Comparison of ENCODE assay signal across 17 cellular contexts in genomic region chr3:69328103-69328755, GRCh38. TPM values are rescaled to one million over a fixed set of nuclear protein-coding genes. Genes with fewer than 3 reads are reported as not detected.
DNase-seq lines count a peak whose midpoint lies in the region; ATAC-seq and TF ChIP-seq lines count a peak whose summit lies in the region.
"Had no signal": no experiment of that assay in that cellular context is flagged by ENCODE, and none has a peak within 500 bp of the region (broad histone marks: within the 10 kb centered on the region; RNA-seq: fewer than 3 reads in every experiment).

No MANE protein-coding gene starts in this region.

- POLR2A ChIA-PET in CD4-positive, alpha-beta T cell (lab: Charles Lee) = no interaction called here

- no peak for TF ChIP-seq CTCF in CD4-positive, alpha-beta T cell (IDR thresholded peaks at IDR 0.05)
- TF ChIP-seq CTCF in nephron (IDR thresholded peaks at IDR 0.05; ENCODE audit: unreplicated experiment in 3 of 3) = no peak

- no peaks in the 10 kb centered on the region for H3K9me3 ChIP-seq in CD4-positive, alpha-beta T cell (ENCODE audit: control insufficient read depth, low read length)

- H3K9me3 Mint-ChIP-seq in T-helper 1 cell treated with Interleukin-12 subunit alpha and Interleukin-12 subunit beta and Interleukin-4 antibody, amounts not matched to agents 30 μg/mL and 1 μg/mL, for 36 hours = no peaks in the 10 kb centered on the region
- no peaks in the 10 kb centered on the region for H3K9me3 Mint-ChIP-seq in CD4-positive, alpha-beta T cell
- no peaks in the 10 kb centered on the region for H3K9me3 Mint-ChIP-seq in nephron
- H3K9me3 Mint-ChIP-seq: CD8-positive, alpha-beta T cell; effector memory CD8-positive, alpha-beta T cell; naive thymus-derived CD8-positive, alpha-beta T cell had no signal

- CTCF ChIA-PET in CD4-positive, alpha-beta T cell (lab: Charles Lee) = no interaction called here

- no peak overlapping the region for H3K4me3 Mint-ChIP-seq in T-helper 1 cell treated with Interleukin-12 subunit alpha and Interleukin-12 subunit beta and Interleukin-4 antibody, amounts not matched to agents 30 μg/mL and 1 μg/mL, for 36 hours
- H3K4me3 Mint-ChIP-seq in CD4-positive, alpha-beta T cell = peak overlapping the region; percentile 30
- no peak overlapping the region for H3K4me3 Mint-ChIP-seq in nephron

- no peak for ATAC-seq in CD4-positive, alpha-beta T cell (ENCODE audit: poor library complexity)
- no peak for ATAC-seq in HG03457 (IDR thresholded peaks at IDR 0.05; ENCODE audit: unreplicated experiment)
- ATAC-seq in HG03378 (IDR thresholded peaks at IDR 0.05; ENCODE audit: unreplicated experiment) = no peak
- ATAC-seq: CD8-positive, alpha-beta T cell; effector memory CD8-positive, alpha-beta T cell; naive thymus-derived CD8-positive, alpha-beta T cell had no signal

- peaks cover 41% of the 10 kb centered on the region for H3K4me1 Mint-ChIP-seq in T-helper 1 cell treated with Interleukin-12 subunit alpha and Interleukin-12 subunit beta and Interleukin-4 antibody, amounts not matched to agents 30 μg/mL and 1 μg/mL, for 36 hours (ENCODE audit: low read depth)
- H3K4me1 Mint-ChIP-seq in CD4-positive, alpha-beta T cell (ENCODE audit: low read depth) = peaks cover 36% of the 10 kb centered on the region
- peaks cover 31% of the 10 kb centered on the region for H3K4me1 Mint-ChIP-seq in nephron

- peaks cover 5% of the 10 kb centered on the region for H3K27me3 Mint-ChIP-seq in T-helper 1 cell treated with Interleukin-12 subunit alpha and Interleukin-12 subunit beta and Interleukin-4 antibody, amounts not matched to agents 30 μg/mL and 1 μg/mL, for 36 hours (ENCODE audit: low read depth)
- H3K27me3 Mint-ChIP-seq in CD4-positive, alpha-beta T cell = no peaks in the 10 kb centered on the region
- H3K27me3 Mint-ChIP-seq in nephron (ENCODE audit: low read depth) = no peaks in the 10 kb centered on the region
- H3K27me3 Mint-ChIP-seq: effector memory CD8-positive, alpha-beta T cell; naive thymus-derived CD8-positive, alpha-beta T cell had no signal

- no peak overlapping the region for H3K27ac ChIP-seq in CD4-positive, alpha-beta T cell (ENCODE audit: low read depth, low read length)
- H3K27ac ChIP-seq in angular gyrus (ENCODE audit: low read depth, low read length) = peak overlapping the region; percentile 25
- H3K27ac ChIP-seq: 22Rv1 had no signal

- no peaks in the 10 kb centered on the region for H3K27me3 ChIP-seq in CD4-positive, alpha-beta T cell (ENCODE audit: control insufficient read depth, insufficient read depth, low read length)

- H3K27ac Mint-ChIP-seq in T-helper 1 cell treated with Interleukin-12 subunit alpha and Interleukin-12 subunit beta and Interleukin-4 antibody, amounts not matched to agents 30 μg/mL and 1 μg/mL, for 36 hours = peak overlapping the region; percentile 57
- peak overlapping the region; percentile 70 for H3K27ac Mint-ChIP-seq in CD4-positive, alpha-beta T cell
- peak overlapping the region in 2 of 3 experiments; percentile 22 to 80 for H3K27ac Mint-ChIP-seq in nephron
- H3K27ac Mint-ChIP-seq: CD8-positive, alpha-beta T cell had no signal

- DNase-seq in T-helper 1 cell = no peak
- DNase-seq in CD4-positive, alpha-beta T cell = no peak
- DNase-seq in T1000 (lab: John Stamatoyannopoulos, UW) = no peak
- DNase-seq: CD8-positive, alpha-beta T cell; effector memory CD8-positive, alpha-beta T cell; naive thymus-derived CD8-positive, alpha-beta T cell; NCI-H1436; retina; SIG-M5; stimulated activated CD4-positive, alpha-beta T cell treated with anti-CD3 and anti-CD28 coated beads, Interleukin-1b, Interleukin-23, amount 100 ng/mL, for 48 hours; trophoblast cell had no signal

- peaks cover 4% of the 10 kb centered on the region for H3K36me3 Mint-ChIP-seq in T-helper 1 cell treated with Interleukin-12 subunit alpha and Interleukin-12 subunit beta and Interleukin-4 antibody, amounts not matched to agents 30 μg/mL and 1 μg/mL, for 36 hours (ENCODE audit: low read depth)
- no peaks in the 10 kb centered on the region for H3K36me3 Mint-ChIP-seq in CD4-positive, alpha-beta T cell (ENCODE audit: low read depth)
- no peaks in the 10 kb centered on the region for H3K36me3 Mint-ChIP-seq in nephron (ENCODE audit: low read depth)
- H3K36me3 Mint-ChIP-seq: CD8-positive, alpha-beta T cell; naive thymus-derived CD8-positive, alpha-beta T cell had no signal

- intact Hi-C loops in CD4-positive, alpha-beta T cell (cut with DNase I, micrococcal nuclease) = no loop called here

RNA-seq across cellular contexts. Expression of gene FRMD4B, which starts 57.7 kb away (rescaled TPM):
- total RNA-seq in CD4-positive, alpha-beta T cell = 1 to 10 TPM; 5.5 to 7.7 TPM
